8 cellular contexts compared by ENCODE assay signal in genomic region chr10:4652111-4653010, GRCh38.
DNase-seq lines count a peak whose midpoint lies in the region; ATAC-seq, FAIRE-seq and TF ChIP-seq lines count a peak whose summit lies in the region.

No MANE protein-coding gene starts in this region.

- H3K27me3 ChIP-seq in stomach: no peaks in the 10 kb centered on the region

- intact Hi-C loops in stomach (cut with DNase I; ENCODE audit: low total_unique reads): no loop called here

- no peaks in the 10 kb centered on the region for H3K36me3 ChIP-seq in stomach

- H3K4me1 ChIP-seq in stomach: peaks cover 7 to 22% (median 9%) of the 10 kb centered on the region in 4 donors

- H3K27ac ChIP-seq in stomach: no peak overlapping the region

- peak overlapping the region; percentile 1 for H3K4me3 Mint-ChIP-seq in T-helper 2 cell treated with Interferon-gamma antibody and Interleukin-4, amounts not matched to agents 5 μg/mL and 100 μg/mL, for 36 hours
- H3K4me3 Mint-ChIP-seq in memory B cell: no peak overlapping the region
- no peak overlapping the region for H3K4me3 Mint-ChIP-seq in naive thymus-derived CD8-positive, alpha-beta T cell

- 67 to 73% (median 72%) methylated on average over 8 of the region's 8 CpGs for WGBS in stomach, 5 donors

- TF ChIP-seq EP300 in stomach (IDR thresholded peaks at IDR 0.05): no peak

- H3K27ac Mint-ChIP-seq in T-helper 2 cell treated with Interferon-gamma antibody and Interleukin-4, amounts not matched to agents 5 μg/mL and 100 μg/mL, for 36 hours: no peak overlapping the region
- peak overlapping the region; percentile 20 for H3K27ac Mint-ChIP-seq in memory B cell
- H3K27ac Mint-ChIP-seq in naive thymus-derived CD8-positive, alpha-beta T cell: no peak overlapping the region

- H3K9me3 Mint-ChIP-seq in T-helper 2 cell treated with Interferon-gamma antibody and Interleukin-4, amounts not matched to agents 5 μg/mL and 100 μg/mL, for 36 hours: no peaks in the 10 kb centered on the region
- H3K9me3 Mint-ChIP-seq in memory B cell: no peaks in the 10 kb centered on the region
- H3K9me3 Mint-ChIP-seq in naive thymus-derived CD8-positive, alpha-beta T cell: no peaks in the 10 kb centered on the region

- H3K9me3 ChIP-seq in stomach: no peaks in the 10 kb centered on the region

- peaks cover 5% of the 10 kb centered on the region for H3K27me3 Mint-ChIP-seq in T-helper 2 cell treated with Interferon-gamma antibody and Interleukin-4, amounts not matched to agents 5 μg/mL and 100 μg/mL, for 36 hours (ENCODE audit: low read depth)
- H3K27me3 Mint-ChIP-seq in memory B cell: peaks cover 3% of the 10 kb centered on the region
- H3K27me3 Mint-ChIP-seq in naive thymus-derived CD8-positive, alpha-beta T cell: peaks cover 0 to 4% (median 2%) of the 10 kb centered on the region in 5 donors

- H3K4me3 ChIP-seq in stomach: no peak overlapping the region

- peaks cover 21% of the 10 kb centered on the region for H3K4me1 Mint-ChIP-seq in T-helper 2 cell treated with Interferon-gamma antibody and Interleukin-4, amounts not matched to agents 5 μg/mL and 100 μg/mL, for 36 hours (ENCODE audit: low read depth)
- peaks cover 8% of the 10 kb centered on the region for H3K4me1 Mint-ChIP-seq in memory B cell
- H3K4me1 Mint-ChIP-seq in naive thymus-derived CD8-positive, alpha-beta T cell: peaks cover 0 to 5% (median 0%) of the 10 kb centered on the region in 4 donors

- H3K36me3 Mint-ChIP-seq in T-helper 2 cell treated with Interferon-gamma antibody and Interleukin-4, amounts not matched to agents 5 μg/mL and 100 μg/mL, for 36 hours (ENCODE audit: low read depth): no peaks in the 10 kb centered on the region
- no peaks in the 10 kb centered on the region for H3K36me3 Mint-ChIP-seq in memory B cell
- no peaks in the 10 kb centered on the region for H3K36me3 Mint-ChIP-seq in naive thymus-derived CD8-positive, alpha-beta T cell

- FAIRE-seq in GM18507 (lab: Jason Lieb, UNC): peak; percentile 24

- ATAC-seq in GM21825 (IDR thresholded peaks at IDR 0.05; ENCODE audit: unreplicated experiment) (peak; percentile 55), memory B cell (ENCODE audit: low read depth) (no peak), GM21737 (IDR thresholded peaks at IDR 0.05; ENCODE audit: unreplicated experiment) (no peak)
- ATAC-seq in naive thymus-derived CD8-positive, alpha-beta T cell: no peak

- no peak for DNase-seq in GM18507 (ENCODE audit: extremely low spot score, insufficient read length, low read depth)
- peak; percentile 35 for DNase-seq in T-helper 2 cell treated with Interferon-gamma antibody and Interleukin-4, amounts not matched to agents 5 μg/mL and 100 μg/mL, for 36 hours (ENCODE audit: low spot score)
- no peak for DNase-seq in memory B cell (ENCODE audit: low spot score in 2 of 2)
- DNase-seq in HuH-7.5 (ENCODE audit: low spot score): no peak
- no peak for DNase-seq in naive thymus-derived CD8-positive, alpha-beta T cell
- no peak for DNase-seq in stomach

- no peak for TF ChIP-seq CTCF in stomach (IDR thresholded peaks at IDR 0.05)

- POLR2A ChIA-PET in naive thymus-derived CD8-positive, alpha-beta T cell (lab: Charles Lee): no interaction called here

- no peak for TF ChIP-seq POLR2A in stomach (IDR thresholded peaks at IDR 0.05)
